ENCODE assay signal across 1 cellular context in the genomic region with DNA sequence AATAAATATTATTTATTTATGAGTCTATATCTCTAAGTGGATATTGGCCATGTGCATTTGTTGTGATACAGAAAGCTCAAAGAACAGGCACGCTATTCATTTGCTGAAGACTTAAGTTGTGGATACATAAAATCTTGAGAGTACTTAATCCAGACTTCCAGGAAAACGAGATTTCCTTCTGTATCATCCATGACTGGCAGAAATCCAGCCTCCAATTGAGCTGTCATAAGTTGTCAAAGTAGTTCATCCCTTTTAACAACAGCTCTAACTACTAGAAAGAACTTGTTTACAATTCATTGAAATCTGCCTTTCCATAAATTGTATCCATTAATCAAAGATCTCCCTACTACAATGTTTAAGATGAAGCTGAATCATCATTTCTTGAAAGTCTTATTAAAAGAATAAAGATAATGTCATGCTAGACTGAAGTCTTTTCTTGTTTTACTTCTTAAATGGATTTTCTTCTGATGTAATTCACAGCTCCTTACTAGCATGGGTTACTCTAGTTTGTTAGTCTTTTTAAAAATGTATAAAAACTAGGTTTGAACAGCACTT.
A peak's percentile ranks its signal among the peaks of the same experiment; 100 is the strongest.
TF ChIP-seq lines count a peak whose summit lies in the region.

No MANE protein-coding gene starts in this region.

TF ChIP-seq in IMR-90, 13 proteins besides CTCF, POLR2A, EP300 and RAD21:
- TF ChIP-seq, protein P1, sequence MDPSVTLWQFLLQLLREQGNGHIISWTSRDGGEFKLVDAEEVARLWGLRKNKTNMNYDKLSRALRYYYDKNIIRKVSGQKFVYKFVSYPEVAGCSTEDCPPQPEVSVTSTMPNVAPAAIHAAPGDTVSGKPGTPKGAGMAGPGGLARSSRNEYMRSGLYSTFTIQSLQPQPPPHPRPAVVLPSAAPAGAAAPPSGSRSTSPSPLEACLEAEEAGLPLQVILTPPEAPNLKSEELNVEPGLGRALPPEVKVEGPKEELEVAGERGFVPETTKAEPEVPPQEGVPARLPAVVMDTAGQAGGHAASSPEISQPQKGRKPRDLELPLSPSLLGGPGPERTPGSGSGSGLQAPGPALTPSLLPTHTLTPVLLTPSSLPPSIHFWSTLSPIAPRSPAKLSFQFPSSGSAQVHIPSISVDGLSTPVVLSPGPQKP (IDR thresholded peaks at IDR 0.05; ENCODE audit: borderline replicate concordance, low read depth, low read length): no peak
- TF ChIP-seq MAFK (IDR thresholded peaks at IDR 0.05; ENCODE audit: low read depth, low read length): peak; percentile 35; the same call in 1 of the 2 replicates
